ENCODE assay signal across 8 cellular contexts in genomic region chr17:41962768-41963434, GRCh38. TPM values are rescaled to one million over a fixed set of nuclear protein-coding genes. Genes with fewer than 3 reads are reported as not detected.
DNase-seq lines count a peak whose midpoint lies in the region; ATAC-seq and TF ChIP-seq lines count a peak whose summit lies in the region.

No MANE protein-coding gene starts in this region.

- H3K9me3 ChIP-seq in SJSA1 (replicated peaks), result no peaks in the 10 kb centered on the region
- no peaks in the 10 kb centered on the region for H3K9me3 ChIP-seq in prostate gland
- H3K9me3 ChIP-seq in uterus, result no peaks in the 10 kb centered on the region

- no peak overlapping the region for H3K4me3 Mint-ChIP-seq in activated naive CD4-positive, alpha-beta T cell treated with anti-CD3 and anti-CD28 coated beads for 36 hours

- no peaks in the 10 kb centered on the region for H3K27me3 ChIP-seq in SJSA1 (replicated peaks)
- no peaks in the 10 kb centered on the region for H3K27me3 ChIP-seq in prostate gland (replicated peaks; ENCODE audit: insufficient read depth)
- no peaks in the 10 kb centered on the region for H3K27me3 ChIP-seq in uterus

- no peak for TF ChIP-seq POLR2A in prostate gland (IDR thresholded peaks at IDR 0.05)
- TF ChIP-seq POLR2A in uterus (IDR thresholded peaks at IDR 0.05), result no peak

- H3K4me1 ChIP-seq in SJSA1 (replicated peaks) (peaks cover 17% of the 10 kb centered on the region), prostate gland (replicated peaks) (peaks cover under 1% of the 10 kb centered on the region), uterus (peaks cover 0 to 9% of the 10 kb centered on the region in 2 donors)

- no peak overlapping the region for H3K4me3 ChIP-seq in SJSA1
- H3K4me3 ChIP-seq in prostate gland, result no peak overlapping the region
- H3K4me3 ChIP-seq in uterus, result no peak overlapping the region

- no peak overlapping the region for H3K27ac ChIP-seq in SJSA1
- no peak overlapping the region for H3K27ac ChIP-seq in prostate gland
- H3K27ac ChIP-seq in uterus, result no peak overlapping the region

- CTCF ChIA-PET in activated naive CD4-positive, alpha-beta T cell treated with anti-CD3 and anti-CD28 coated beads for 36 hours (lab: Charles Lee), result interaction anchor here (0.6 to 10.6 kb wide), 35 partner anchors 11 to 318 kb away, joined by 3 to 117 read pairs (median 4); partner anchors contain the start of genes DHX58, DNAJC7, NKIRAS2 and ODAD4

- H3K36me3 ChIP-seq in SJSA1, result peaks cover 9% of the 10 kb centered on the region
- H3K36me3 ChIP-seq in prostate gland, result no peaks in the 10 kb centered on the region
- H3K36me3 ChIP-seq in uterus, result no peaks in the 10 kb centered on the region

- no peaks in the 10 kb centered on the region for H3K9me3 Mint-ChIP-seq in activated naive CD4-positive, alpha-beta T cell treated with anti-CD3 and anti-CD28 coated beads for 36 hours

- TF ChIP-seq CTCF in prostate gland (IDR thresholded peaks at IDR 0.05) (peak; percentile 53 to 93 (median 84)), uterus (IDR thresholded peaks at IDR 0.05) (peak; percentile 79 to 85 (median 80))

- WGBS in prostate gland, result 25% methylated on average over 9 of the region's 9 CpGs

- peaks cover 18% of the 10 kb centered on the region for H3K4me1 Mint-ChIP-seq in activated naive CD4-positive, alpha-beta T cell treated with anti-CD3 and anti-CD28 coated beads for 36 hours (ENCODE audit: low read depth)

- H3K27ac Mint-ChIP-seq in activated naive CD4-positive, alpha-beta T cell treated with anti-CD3 and anti-CD28 coated beads for 36 hours, result no peak overlapping the region

- peaks cover under 1% of the 10 kb centered on the region for H3K36me3 Mint-ChIP-seq in activated naive CD4-positive, alpha-beta T cell treated with anti-CD3 and anti-CD28 coated beads for 36 hours (ENCODE audit: low read depth)

- DNase-seq in DMS 273 (lab: John Stamatoyannopoulos, UW; ENCODE audit: unreplicated experiment), result peak; percentile 88
- DNase-seq in LoVo (ENCODE audit: low spot score), result peak; percentile 59
- peak; percentile 44 to 68 for DNase-seq in SJSA1 (ENCODE audit: low read depth in 1 of 2, low spot score in 2 of 2)
- DNase-seq in activated naive CD4-positive, alpha-beta T cell treated with anti-CD3 and anti-CD28 coated beads for 36 hours, result peak; percentile 83
- peak; percentile 86 for DNase-seq in Right ventricle myocardium inferior (ENCODE audit: missing footprints)
- DNase-seq in prostate gland (ENCODE audit: low spot score), result peak; percentile 67
- peak; percentile 74 to 82 for DNase-seq in uterus

- no peaks in the 10 kb centered on the region for H3K27me3 Mint-ChIP-seq in activated naive CD4-positive, alpha-beta T cell treated with anti-CD3 and anti-CD28 coated beads for 36 hours (ENCODE audit: low read depth)

- intact Hi-C loops in activated naive CD4-positive, alpha-beta T cell treated with anti-CD3 and anti-CD28 coated beads for 36 hours (cut with micrococcal nuclease), result loop anchor here (1.0 kb wide), 1 partner anchor 153 kb away; no protein-coding TSS in a partner anchor
- intact Hi-C loops in Right ventricle myocardium inferior (cut with DNase I), result loop anchor here (2.0 to 5.0 kb wide), 2 partner anchors 139 to 154 kb away; no protein-coding TSS in a partner anchor
- intact Hi-C loops in prostate gland (cut with DNase I), result no loop called here
- intact Hi-C loops in uterus (cut with DNase I; ENCODE audit: low total_unique reads), result loop anchor here (10.0 kb wide), 2 partner anchors 62 to 152 kb away; partner anchors contain the start of genes DHX58 and NKIRAS2

- ATAC-seq in Right ventricle myocardium inferior, result peak; percentile 32
- no peak for ATAC-seq in HG02642 (IDR thresholded peaks at IDR 0.05; ENCODE audit: poor library complexity, unreplicated experiment)

RNA-seq across cellular contexts. Expression of gene CNP, which starts 3.7 kb away (rescaled TPM):
- 45.7 and 47.1 TPM in 2 replicates for total RNA-seq in SJSA1 (2014; rRNA removed; shearing (Covaris generic))
- total RNA-seq in activated naive CD4-positive, alpha-beta T cell treated with anti-CD3 and anti-CD28 coated beads for 36 hours, result 10 to 100 TPM; 58.4 to 59.1 TPM
- total RNA-seq in Right ventricle myocardium inferior (28.2 TPM), prostate gland (100 to 1,000 TPM in 1 of 2 donors, 10 to 100 TPM in 1; 85.8 to 117 TPM), uterus (10 to 100 TPM; 10.2 to 74.7 (median 40.2) TPM)

RNA-seq across cellular contexts. Expression of gene ODAD4, which starts 32.5 kb away (rescaled TPM):
- not detected in 2 replicates for total RNA-seq in SJSA1 (2014; rRNA removed; shearing (Covaris generic))
- under 1 TPM; 0.55 to 0.79 TPM for total RNA-seq in activated naive CD4-positive, alpha-beta T cell treated with anti-CD3 and anti-CD28 coated beads for 36 hours
- total RNA-seq in Right ventricle myocardium inferior, result 0.76 TPM
- total RNA-seq in prostate gland, result 1 to 10 TPM in 1 of 2 donors, under 1 TPM in 1; 0.55 to 4.3 TPM
- 1 to 10 TPM in 3 of 4 donors, not detected in 1; 1.8 to 3.2 (median 3.2) TPM for total RNA-seq in uterus

RNA-seq across cellular contexts. Expression of gene ACLY, which starts 44.1 kb away (rescaled TPM):
- total RNA-seq in SJSA1 (2014; rRNA removed; shearing (Covaris generic)), result 77.0 and 122 TPM in 2 replicates
- total RNA-seq in activated naive CD4-positive, alpha-beta T cell treated with anti-CD3 and anti-CD28 coated beads for 36 hours, result 100 to 1,000 TPM; 153 to 161 TPM
- 32.3 TPM for total RNA-seq in Right ventricle myocardium inferior
- 100 to 1,000 TPM; 114 to 203 TPM for total RNA-seq in prostate gland
- total RNA-seq in uterus, result 100 to 1,000 TPM in 1 of 4 donors, 10 to 100 TPM in 3; 30.0 to 108 (median 67.3) TPM

RNA-seq across cellular contexts. Expression of gene DNAJC7, which starts 54.3 kb away (rescaled TPM):
- total RNA-seq in SJSA1 (2014; rRNA removed; shearing (Covaris generic)), result 80.6 and 97.7 TPM in 2 replicates
- 10 to 100 TPM; 74.5 to 76.3 TPM for total RNA-seq in activated naive CD4-positive, alpha-beta T cell treated with anti-CD3 and anti-CD28 coated beads for 36 hours
- 79.0 TPM for total RNA-seq in Right ventricle myocardium inferior
- total RNA-seq in prostate gland, result 10 to 100 TPM; 57.8 to 60.4 TPM
- total RNA-seq in uterus, result 100 to 1,000 TPM in 1 of 4 donors, 10 to 100 TPM in 3; 25.1 to 107 (median 53.1) TPM

RNA-seq across cellular contexts. Expression of gene NKIRAS2, which starts 57.0 kb away (rescaled TPM):
- total RNA-seq in SJSA1 (2014; rRNA removed; shearing (Covaris generic)), result 50.2 and 63.1 TPM in 2 replicates
- total RNA-seq in activated naive CD4-positive, alpha-beta T cell treated with anti-CD3 and anti-CD28 coated beads for 36 hours, result 10 to 100 TPM; 12.4 to 13.2 TPM
- 47.1 TPM for total RNA-seq in Right ventricle myocardium inferior
- 10 to 100 TPM; 38.8 to 98.8 TPM for total RNA-seq in prostate gland
- total RNA-seq in uterus, result 10 to 100 TPM in 3 of 4 donors, 1 to 10 TPM in 1; 2.4 to 35.4 (median 26.8) TPM
